Comparison of ENCODE assay signal across 29 cellular contexts in the genomic region with DNA sequence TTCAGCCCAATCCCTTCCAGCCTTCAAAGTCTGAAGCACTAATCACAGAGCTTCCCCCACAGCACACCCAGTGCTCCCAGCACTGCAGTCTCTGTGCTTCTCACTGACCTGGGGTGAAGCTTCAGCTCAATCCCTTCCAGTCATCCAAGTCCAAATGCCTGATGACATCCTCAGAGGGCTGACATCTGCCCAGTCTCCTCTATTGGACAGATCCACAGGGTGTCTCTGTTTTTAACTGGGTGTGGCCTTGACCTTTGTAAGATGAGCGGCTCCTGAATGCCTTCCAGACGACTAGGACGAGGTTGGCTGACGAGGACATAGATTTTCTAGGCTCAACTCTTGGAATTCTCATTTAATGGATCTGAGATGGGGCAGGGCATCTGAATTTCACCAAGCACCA. TPM values are rescaled to one million over a fixed set of nuclear protein-coding genes. Genes with fewer than 3 reads are reported as not detected.
A peak's percentile ranks its signal among the peaks of the same experiment; 100 is the strongest.
DNase-seq lines count a peak whose midpoint lies in the region; ATAC-seq and TF ChIP-seq lines count a peak whose summit lies in the region.
"Had no signal": no experiment of that assay in that cellular context is flagged by ENCODE, and none has a peak within 500 bp of the region (broad histone marks: within the 10 kb centered on the region; RNA-seq: fewer than 3 reads in every experiment).

No MANE protein-coding gene starts in this region.

- POLR2A ChIA-PET in WTC11 (lab: Charles Lee), result no interaction called here
- POLR2A ChIA-PET in activated CD4-positive, alpha-beta T cell treated with anti-CD3 and anti-CD28 coated beads for 36 hours (lab: Charles Lee), result no interaction called here

- H3K4me1 Mint-ChIP-seq in WTC11, result 0 out of 2 replicates have a peak, but pooled peaks cover 10% of the 10 kb centered on the region
- H3K4me1 Mint-ChIP-seq in activated CD4-positive, alpha-beta T cell treated with anti-CD3 and anti-CD28 coated beads for 36 hours, result peaks cover 2% of the 10 kb centered on the region

- ATAC-seq in WTC11 (0 out of 2 replicates have a peak, but pooled peaks have one; percentile 24), left lobe of liver (peak; percentile 11), GM21576 (IDR thresholded peaks at IDR 0.05; ENCODE audit: unreplicated experiment) (no peak)
- ATAC-seq in activated CD4-positive, alpha-beta T cell treated with anti-CD3 and anti-CD28 coated beads for 36 hours, result no peak
- ATAC-seq: left ventricle myocardium superior; natural killer cell treated with Interleukin-12 subunit alpha and Interleukin-12 subunit beta and Interleukin-15 and Interleukin-18, amount 100 ng/mL, for 72 hours; stimulated activated naive CD8-positive, alpha-beta T cell treated with anti-CD3 and anti-CD28 coated beads, Interleukin-15, Interleukin-2, amounts not matched to agents 100 U/mL and 50 U/mL, for 24 hours had no signal

- no peaks in the 10 kb centered on the region for H3K36me3 Mint-ChIP-seq in WTC11
- H3K36me3 Mint-ChIP-seq in activated CD4-positive, alpha-beta T cell treated with anti-CD3 and anti-CD28 coated beads for 36 hours (ENCODE audit: low read depth), result no peaks in the 10 kb centered on the region
- H3K36me3 Mint-ChIP-seq: activated naive CD8-positive, alpha-beta T cell treated with anti-CD3 and anti-CD28 coated beads for 36 hours; IgD-negative memory B cell; mesothelial cell of epicardium; natural killer cell treated with Interleukin-12 subunit alpha and Interleukin-12 subunit beta and Interleukin-15 and Interleukin-18, amount 100 ng/mL, for 72 hours had no signal

- intact Hi-C loops in activated CD4-positive, alpha-beta T cell treated with anti-CD3 and anti-CD28 coated beads for 36 hours (cut with DNase I, micrococcal nuclease), result no loop called here

- H3K27ac Mint-ChIP-seq in WTC11, result no peak overlapping the region
- H3K27ac Mint-ChIP-seq in activated CD4-positive, alpha-beta T cell treated with anti-CD3 and anti-CD28 coated beads for 36 hours, result no peak overlapping the region
- H3K27ac Mint-ChIP-seq: activated naive CD8-positive, alpha-beta T cell treated with anti-CD3 and anti-CD28 coated beads for 36 hours; IgD-negative memory B cell; mesothelial cell of epicardium; natural killer cell treated with Interleukin-12 subunit alpha and Interleukin-12 subunit beta and Interleukin-15 and Interleukin-18, amount 100 ng/mL, for 72 hours had no signal

- CTCF ChIA-PET in WTC11 (lab: Charles Lee), result interaction anchor here (1.1 kb wide), 1 partner anchor 337 kb away, joined by 3 read pairs; no protein-coding TSS in a partner anchor
- CTCF ChIA-PET in activated CD4-positive, alpha-beta T cell treated with anti-CD3 and anti-CD28 coated beads for 36 hours (lab: Charles Lee), result no interaction called here

- H3K4me3 Mint-ChIP-seq in WTC11, result no peak overlapping the region
- H3K4me3 Mint-ChIP-seq in activated CD4-positive, alpha-beta T cell treated with anti-CD3 and anti-CD28 coated beads for 36 hours, result no peak overlapping the region
- H3K4me3 Mint-ChIP-seq: activated naive CD8-positive, alpha-beta T cell treated with anti-CD3 and anti-CD28 coated beads for 36 hours; IgD-negative memory B cell; mesothelial cell of epicardium; natural killer cell treated with Interleukin-12 subunit alpha and Interleukin-12 subunit beta and Interleukin-15 and Interleukin-18, amount 100 ng/mL, for 72 hours had no signal

- DNase-seq in AG10803 (ENCODE audit: low read depth), result peak; percentile 19
- peak; percentile 28 for DNase-seq in HT1080 (ENCODE audit: low read depth)
- DNase-seq in WTC11 (ENCODE audit: low spot score), result no peak
- DNase-seq in left lobe of liver (ENCODE audit: low spot score), result no peak
- DNase-seq in NCI-H774 (lab: John Stamatoyannopoulos, UW), result no peak
- no peak for DNase-seq in NCI-H187 treated with DMSO at 0.1 percent for 48 hours (lab: John Stamatoyannopoulos, UW)
- DNase-seq in activated CD4-positive, alpha-beta T cell treated with anti-CD3 and anti-CD28 coated beads for 36 hours, result no peak
- DNase-seq: ACHN; activated CD4-positive, alpha-beta T cell treated with anti-CD3 and anti-CD28 coated beads, Interleukin-2, amount 50 U/mL, for 48 hours; activated CD8-positive, alpha-beta memory T cell treated with anti-CD3 and anti-CD28 coated beads, Interleukin-2, amount 50 U/mL, for 4 hours; activated naive CD8-positive, alpha-beta T cell treated with anti-CD3 and anti-CD28 coated beads for 36 hours; C1 segment of cervical spinal cord; central memory CD4-positive, alpha-beta T cell; dorsolateral prefrontal cortex; left ventricle myocardium superior; MM.1S; NCI-H1436 treated with DMSO at 0.1 percent for 48 hours; NCI-H2171 treated with DMSO at 0.1 percent for 48 hours; NCI-H526; ovary; Right ventricle myocardium superior; stimulated activated naive CD8-positive, alpha-beta T cell treated with anti-CD3 and anti-CD28 coated beads, Interleukin-15, Interleukin-2, amounts not matched to agents 100 U/mL and 50 U/mL, for 24 hours; T-helper 9 cell had no signal

- no peak overlapping the region for H3K4me3 ChIP-seq in AG10803 (ENCODE audit: low read length)
- H3K4me3 ChIP-seq: dorsolateral prefrontal cortex, HAP-1, ovary, vagina had no signal

- no peaks in the 10 kb centered on the region; the same call in 1 of the 2 replicates for H3K27me3 Mint-ChIP-seq in WTC11 (ENCODE audit: low read depth)
- peaks cover 2% of the 10 kb centered on the region for H3K27me3 Mint-ChIP-seq in activated CD4-positive, alpha-beta T cell treated with anti-CD3 and anti-CD28 coated beads for 36 hours

- no peaks in the 10 kb centered on the region for H3K9me3 Mint-ChIP-seq in WTC11
- no peaks in the 10 kb centered on the region for H3K9me3 Mint-ChIP-seq in activated CD4-positive, alpha-beta T cell treated with anti-CD3 and anti-CD28 coated beads for 36 hours (ENCODE audit: low read depth)
- H3K9me3 Mint-ChIP-seq: activated naive CD8-positive, alpha-beta T cell treated with anti-CD3 and anti-CD28 coated beads for 36 hours; IgD-negative memory B cell; mesothelial cell of epicardium; natural killer cell treated with Interleukin-12 subunit alpha and Interleukin-12 subunit beta and Interleukin-15 and Interleukin-18, amount 100 ng/mL, for 72 hours had no signal

- TF ChIP-seq CTCF in AG10803 (conservative IDR thresholded peaks at IDR 0.05; ENCODE audit: low read length) (no peak), WTC11 (IDR thresholded peaks at IDR 0.05) (no peak)

TF ChIP-seq in WTC11, 78 proteins besides CTCF, POLR2A, EP300 and RAD21:
- TF ChIP-seq NR1H2 (CRISPR knock-in tag; IDR thresholded peaks at IDR 0.05) (no peak), ZNF416 (CRISPR knock-in tag; IDR thresholded peaks at IDR 0.05) (no peak), GRHL2 (CRISPR knock-in tag; IDR thresholded peaks at IDR 0.05; ENCODE audit: insufficient replicate concordance, severe bottlenecking) (no peak), KAT7 (CRISPR knock-in tag; IDR thresholded peaks at IDR 0.05; ENCODE audit: borderline replicate concordance) (no peak), ZNF671 (CRISPR knock-in tag; IDR thresholded peaks at IDR 0.05) (no peak)

RNA-seq across cellular contexts. Expression of a gene that starts 7.6 kb away (rescaled TPM):
- 0.27 and 0.37 TPM in 2 replicates for total RNA-seq in HT1080 (2014; rRNA removed; shearing (Covaris generic))
- 0.26 and 0.47 TPM in 2 replicates for polyA plus RNA-seq in HT1080 (2015; cell fraction: cytosol; rRNA removed)
- polyA plus RNA-seq in HT1080 (2015; cell fraction: nucleus; rRNA removed), result 0.17 and 2.0 TPM in 2 replicates
- 0.64 TPM in 1 of 3 replicates, not detected in the others for total RNA-seq in WTC11 (2021)
- total RNA-seq in left lobe of liver, result 21.7 TPM
- total RNA-seq in activated CD4-positive, alpha-beta T cell treated with anti-CD3 and anti-CD28 coated beads for 36 hours, result under 1 TPM; 0.39 to 0.76 TPM

Comparison
In these comparisons a context has a peak if more than half of its experiments do, and no peak if none do; other contexts are left out.
1. DNase-seq: peak in AG10803 (single experiment) and HT1080 (single experiment); none in WTC11 (single experiment), left lobe of liver (single experiment), NCI-H774 (single experiment), NCI-H187 treated with DMSO at 0.1 percent for 48 hours (single experiment) and activated CD4-positive, alpha-beta T cell treated with anti-CD3 and anti-CD28 coated beads for 36 hours (single experiment).
2. ATAC-seq: peak in WTC11 (single experiment) and left lobe of liver (single experiment); none in GM21576 (single experiment) and activated CD4-positive, alpha-beta T cell treated with anti-CD3 and anti-CD28 coated beads for 36 hours (single experiment).
3. RNA of a gene that starts 7.6 kb away (total RNA-seq): 21.7 TPM in left lobe of liver (single experiment); 0.39 to 0.76 TPM in activated CD4-positive, alpha-beta T cell treated with anti-CD3 and anti-CD28 coated beads for 36 hours, 0.27 to 0.37 TPM in HT1080 and 0.64 TPM in WTC11; every median in the first group is over 10 times any median in the second.